1 cellular context compared by ENCODE assay signal in the genomic region with DNA sequence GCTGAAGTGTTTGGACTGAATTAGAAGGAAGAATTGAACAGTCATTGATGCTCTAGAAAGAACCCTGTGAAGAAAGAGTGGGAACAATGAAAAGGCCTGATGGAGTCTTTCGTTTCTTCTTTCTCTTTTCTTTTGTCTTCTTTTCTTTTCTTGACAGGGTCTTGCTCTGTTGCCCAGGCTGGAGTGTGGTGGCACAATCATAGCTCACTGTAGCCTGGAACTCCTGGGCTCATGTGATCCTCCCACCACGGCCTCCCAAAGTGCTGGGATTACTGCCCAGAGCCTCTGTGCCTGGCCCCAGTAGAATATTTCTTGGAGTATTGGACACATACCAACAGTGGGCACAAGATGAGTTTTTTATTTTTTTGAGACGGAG.
TF ChIP-seq lines count a peak whose summit lies in the region.

No MANE protein-coding gene starts in this region.

TF ChIP-seq in GM12878, 131 proteins besides CTCF, POLR2A, EP300 and RAD21:
- TF ChIP-seq ZSCAN29 (IDR thresholded peaks at IDR 0.05), result no peak
- TF ChIP-seq CHD2 (IDR thresholded peaks at IDR 0.05; ENCODE audit: borderline replicate concordance, low read depth, low read length), result no peak
- TF ChIP-seq, protein P1, sequence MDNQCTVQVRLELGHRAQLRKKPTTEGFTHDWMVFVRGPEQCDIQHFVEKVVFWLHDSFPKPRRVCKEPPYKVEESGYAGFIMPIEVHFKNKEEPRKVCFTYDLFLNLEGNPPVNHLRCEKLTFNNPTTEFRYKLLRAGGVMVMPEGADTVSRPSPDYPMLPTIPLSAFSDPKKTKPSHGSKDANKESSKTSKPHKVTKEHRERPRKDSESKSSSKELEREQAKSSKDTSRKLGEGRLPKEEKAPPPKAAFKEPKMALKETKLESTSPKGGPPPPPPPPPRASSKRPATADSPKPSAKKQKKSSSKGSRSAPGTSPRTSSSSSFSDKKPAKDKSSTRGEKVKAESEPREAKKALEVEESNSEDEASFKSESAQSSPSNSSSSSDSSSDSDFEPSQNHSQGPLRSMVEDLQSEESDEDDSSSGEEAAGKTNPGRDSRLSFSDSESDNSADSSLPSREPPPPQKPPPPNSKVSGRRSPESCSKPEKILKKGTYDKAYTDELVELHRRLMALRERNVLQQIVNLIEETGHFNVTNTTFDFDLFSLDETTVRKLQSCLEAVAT (IDR thresholded peaks at IDR 0.05), result no peak
- no peak for TF ChIP-seq ZNF622 (IDR thresholded peaks at IDR 0.05)
- TF ChIP-seq EGR1 (IDR thresholded peaks at IDR 0.05; ENCODE audit: borderline replicate concordance in 1 of 2, low read depth in 2 of 2, low read length in 2 of 2), result no peak
- no peak for TF ChIP-seq NRF1 (conservative IDR thresholded peaks at IDR 0.05; ENCODE audit: low read depth, low read length)
- TF ChIP-seq, protein P2, sequence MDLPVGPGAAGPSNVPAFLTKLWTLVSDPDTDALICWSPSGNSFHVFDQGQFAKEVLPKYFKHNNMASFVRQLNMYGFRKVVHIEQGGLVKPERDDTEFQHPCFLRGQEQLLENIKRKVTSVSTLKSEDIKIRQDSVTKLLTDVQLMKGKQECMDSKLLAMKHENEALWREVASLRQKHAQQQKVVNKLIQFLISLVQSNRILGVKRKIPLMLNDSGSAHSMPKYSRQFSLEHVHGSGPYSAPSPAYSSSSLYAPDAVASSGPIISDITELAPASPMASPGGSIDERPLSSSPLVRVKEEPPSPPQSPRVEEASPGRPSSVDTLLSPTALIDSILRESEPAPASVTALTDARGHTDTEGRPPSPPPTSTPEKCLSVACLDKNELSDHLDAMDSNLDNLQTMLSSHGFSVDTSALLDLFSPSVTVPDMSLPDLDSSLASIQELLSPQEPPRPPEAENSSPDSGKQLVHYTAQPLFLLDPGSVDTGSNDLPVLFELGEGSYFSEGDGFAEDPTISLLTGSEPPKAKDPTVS (IDR thresholded peaks at IDR 0.05; ENCODE audit: low read depth, low read length), result no peak
- TF ChIP-seq YY1 (IDR thresholded peaks at IDR 0.05; ENCODE audit: low read depth, low read length), result no peak
- TF ChIP-seq ZZZ3 (IDR thresholded peaks at IDR 0.05; ENCODE audit: control insufficient read depth, insufficient read length, low read depth), result no peak
- TF ChIP-seq, protein P3, sequence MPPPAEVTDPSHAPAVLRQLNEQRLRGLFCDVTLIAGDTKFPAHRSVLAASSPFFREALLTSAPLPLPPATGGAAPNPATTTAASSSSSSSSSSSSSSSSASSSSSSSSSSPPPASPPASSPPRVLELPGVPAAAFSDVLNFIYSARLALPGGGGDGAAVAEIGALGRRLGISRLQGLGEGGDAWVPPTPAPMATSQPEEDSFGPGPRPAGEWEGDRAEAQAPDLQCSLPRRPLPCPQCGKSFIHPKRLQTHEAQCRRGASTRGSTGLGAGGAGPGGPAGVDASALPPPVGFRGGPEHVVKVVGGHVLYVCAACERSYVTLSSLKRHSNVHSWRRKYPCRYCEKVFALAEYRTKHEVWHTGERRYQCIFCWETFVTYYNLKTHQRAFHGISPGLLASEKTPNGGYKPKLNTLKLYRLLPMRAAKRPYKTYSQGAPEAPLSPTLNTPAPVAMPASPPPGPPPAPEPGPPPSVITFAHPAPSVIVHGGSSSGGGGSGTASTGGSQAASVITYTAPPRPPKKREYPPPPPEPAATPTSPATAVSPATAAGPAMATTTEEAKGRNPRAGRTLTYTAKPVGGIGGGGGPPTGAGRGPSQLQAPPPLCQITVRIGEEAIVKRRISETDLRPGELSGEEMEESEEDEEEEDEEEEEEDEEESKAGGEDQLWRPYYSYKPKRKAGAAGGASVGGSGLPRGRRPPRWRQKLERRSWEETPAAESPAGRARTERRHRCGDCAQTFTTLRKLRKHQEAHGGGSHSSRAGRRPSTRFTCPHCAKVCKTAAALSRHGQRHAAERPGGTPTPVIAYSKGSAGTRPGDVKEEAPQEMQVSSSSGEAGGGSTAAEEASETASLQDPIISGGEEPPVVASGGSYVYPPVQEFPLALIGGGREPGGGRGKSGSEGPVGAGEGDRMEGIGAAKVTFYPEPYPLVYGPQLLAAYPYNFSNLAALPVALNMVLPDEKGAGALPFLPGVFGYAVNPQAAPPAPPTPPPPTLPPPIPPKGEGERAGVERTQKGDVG (CRISPR knock-in tag; IDR thresholded peaks at IDR 0.05), result no peak
- no peak for TF ChIP-seq PML (IDR thresholded peaks at IDR 0.05; ENCODE audit: low read length)
- no peak for TF ChIP-seq HDAC2 (IDR thresholded peaks at IDR 0.05)
- TF ChIP-seq, protein P4, sequence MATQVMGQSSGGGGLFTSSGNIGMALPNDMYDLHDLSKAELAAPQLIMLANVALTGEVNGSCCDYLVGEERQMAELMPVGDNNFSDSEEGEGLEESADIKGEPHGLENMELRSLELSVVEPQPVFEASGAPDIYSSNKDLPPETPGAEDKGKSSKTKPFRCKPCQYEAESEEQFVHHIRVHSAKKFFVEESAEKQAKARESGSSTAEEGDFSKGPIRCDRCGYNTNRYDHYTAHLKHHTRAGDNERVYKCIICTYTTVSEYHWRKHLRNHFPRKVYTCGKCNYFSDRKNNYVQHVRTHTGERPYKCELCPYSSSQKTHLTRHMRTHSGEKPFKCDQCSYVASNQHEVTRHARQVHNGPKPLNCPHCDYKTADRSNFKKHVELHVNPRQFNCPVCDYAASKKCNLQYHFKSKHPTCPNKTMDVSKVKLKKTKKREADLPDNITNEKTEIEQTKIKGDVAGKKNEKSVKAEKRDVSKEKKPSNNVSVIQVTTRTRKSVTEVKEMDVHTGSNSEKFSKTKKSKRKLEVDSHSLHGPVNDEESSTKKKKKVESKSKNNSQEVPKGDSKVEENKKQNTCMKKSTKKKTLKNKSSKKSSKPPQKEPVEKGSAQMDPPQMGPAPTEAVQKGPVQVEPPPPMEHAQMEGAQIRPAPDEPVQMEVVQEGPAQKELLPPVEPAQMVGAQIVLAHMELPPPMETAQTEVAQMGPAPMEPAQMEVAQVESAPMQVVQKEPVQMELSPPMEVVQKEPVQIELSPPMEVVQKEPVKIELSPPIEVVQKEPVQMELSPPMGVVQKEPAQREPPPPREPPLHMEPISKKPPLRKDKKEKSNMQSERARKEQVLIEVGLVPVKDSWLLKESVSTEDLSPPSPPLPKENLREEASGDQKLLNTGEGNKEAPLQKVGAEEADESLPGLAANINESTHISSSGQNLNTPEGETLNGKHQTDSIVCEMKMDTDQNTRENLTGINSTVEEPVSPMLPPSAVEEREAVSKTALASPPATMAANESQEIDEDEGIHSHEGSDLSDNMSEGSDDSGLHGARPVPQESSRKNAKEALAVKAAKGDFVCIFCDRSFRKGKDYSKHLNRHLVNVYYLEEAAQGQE (IDR thresholded peaks at IDR 0.05; ENCODE audit: low read depth, low read length), result no peak
- no peak for TF ChIP-seq TBL1XR1 (IDR thresholded peaks at IDR 0.05; ENCODE audit: low read depth, low read length)
- TF ChIP-seq, protein P5, sequence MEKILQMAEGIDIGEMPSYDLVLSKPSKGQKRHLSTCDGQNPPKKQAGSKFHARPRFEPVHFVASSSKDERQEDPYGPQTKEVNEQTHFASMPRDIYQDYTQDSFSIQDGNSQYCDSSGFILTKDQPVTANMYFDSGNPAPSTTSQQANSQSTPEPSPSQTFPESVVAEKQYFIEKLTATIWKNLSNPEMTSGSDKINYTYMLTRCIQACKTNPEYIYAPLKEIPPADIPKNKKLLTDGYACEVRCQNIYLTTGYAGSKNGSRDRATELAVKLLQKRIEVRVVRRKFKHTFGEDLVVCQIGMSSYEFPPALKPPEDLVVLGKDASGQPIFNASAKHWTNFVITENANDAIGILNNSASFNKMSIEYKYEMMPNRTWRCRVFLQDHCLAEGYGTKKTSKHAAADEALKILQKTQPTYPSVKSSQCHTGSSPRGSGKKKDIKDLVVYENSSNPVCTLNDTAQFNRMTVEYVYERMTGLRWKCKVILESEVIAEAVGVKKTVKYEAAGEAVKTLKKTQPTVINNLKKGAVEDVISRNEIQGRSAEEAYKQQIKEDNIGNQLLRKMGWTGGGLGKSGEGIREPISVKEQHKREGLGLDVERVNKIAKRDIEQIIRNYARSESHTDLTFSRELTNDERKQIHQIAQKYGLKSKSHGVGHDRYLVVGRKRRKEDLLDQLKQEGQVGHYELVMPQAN (conservative IDR thresholded peaks at IDR 0.05), result no peak
